In the genomic region with DNA sequence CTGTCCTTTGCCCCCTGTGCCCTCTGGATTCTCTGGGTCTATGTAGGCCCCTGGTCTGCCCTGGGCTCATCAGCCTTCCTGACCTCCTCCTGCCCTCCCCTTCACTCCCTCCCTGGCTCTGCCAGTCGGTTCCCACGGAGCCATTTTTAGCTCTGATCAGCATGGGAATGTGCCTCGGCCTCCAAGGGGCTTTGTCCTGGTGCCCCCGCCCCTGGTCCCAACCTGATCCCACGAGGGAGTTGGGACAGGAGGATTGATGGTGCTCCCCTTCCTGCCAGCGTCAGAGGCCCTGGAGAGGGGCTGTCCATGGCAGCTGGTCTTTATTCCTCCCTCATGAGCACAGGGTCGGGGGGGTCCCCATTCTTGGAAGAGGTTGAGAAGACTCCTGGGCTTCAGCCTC, we compare ENCODE assay signal across 11 cellular contexts. TPM values are rescaled to one million over a fixed set of nuclear protein-coding genes. Genes with fewer than 3 reads are reported as not detected.
A peak's percentile ranks its signal among the peaks of the same experiment; 100 is the strongest.
DNase-seq lines count a peak whose midpoint lies in the region; ATAC-seq and TF ChIP-seq lines count a peak whose summit lies in the region.
"Had no signal": no experiment of that assay in that cellular context is flagged by ENCODE, and none has a peak within 500 bp of the region (broad histone marks: within the 10 kb centered on the region; RNA-seq: fewer than 3 reads in every experiment).

No MANE protein-coding gene starts in this region.

- TF ChIP-seq EP300 in ovary (IDR thresholded peaks at IDR 0.05), result no peak
- TF ChIP-seq EP300 in transverse colon (IDR thresholded peaks at IDR 0.05; ENCODE audit: low read depth), result no peak

- H3K9me3 ChIP-seq in breast epithelium (no peaks in the 10 kb centered on the region), mammary epithelial cell (replicated peaks; ENCODE audit: insufficient read depth, low read length) (no peaks in the 10 kb centered on the region), ovary (no peaks in the 10 kb centered on the region), transverse colon (no peaks in the 10 kb centered on the region), body of pancreas (no peaks in the 10 kb centered on the region)
- H3K9me3 ChIP-seq: mucosa of descending colon had no signal

- H2AFZ ChIP-seq in mammary epithelial cell (ENCODE audit: low read depth, low read length), result no peak overlapping the region

- ATAC-seq in GM21529 (IDR thresholded peaks at IDR 0.05; ENCODE audit: unreplicated experiment) (no peak), body of pancreas (no peak)

- CTCF ChIA-PET in mammary epithelial cell (lab: Charles Lee; ENCODE audit: low non-redundant PET), result no interaction called here

- H3K4me2 ChIP-seq in mammary epithelial cell (ENCODE audit: insufficient read depth, low read depth, low read length), result no peak overlapping the region

- H3K4me3 ChIP-seq in breast epithelium (no peak overlapping the region), mammary epithelial cell (replicated peaks in 1 of 3; ENCODE audit: insufficient read depth in 1 of 3, low read depth in 2 of 3, low read length in 3 of 3) (no peak overlapping the region), ovary (no peak overlapping the region), transverse colon (no peak overlapping the region), body of pancreas (no peak overlapping the region)
- H3K4me3 ChIP-seq: mucosa of descending colon had no signal

- no peaks in the 10 kb centered on the region for H4K20me1 ChIP-seq in mammary epithelial cell (ENCODE audit: insufficient read depth, low read length)

- no peaks in the 10 kb centered on the region for H3K36me3 ChIP-seq in breast epithelium
- peaks cover 3% of the 10 kb centered on the region for H3K36me3 ChIP-seq in mammary epithelial cell (ENCODE audit: insufficient read depth, low read length)
- H3K36me3 ChIP-seq in ovary, result no peaks in the 10 kb centered on the region
- peaks cover 0 to 24% (median 0%) of the 10 kb centered on the region in 4 donors for H3K36me3 ChIP-seq in transverse colon
- peaks cover 0 to 14% of the 10 kb centered on the region in 2 donors for H3K36me3 ChIP-seq in body of pancreas (replicated peaks in 1 of 2; ENCODE audit: insufficient read depth in 1 of 2, low read depth in 2 of 2)

- dilution Hi-C loops in mammary epithelial cell (cut with HindIII; ENCODE audit: low sequenced_read_pairs), result no loop called here

- H3K79me2 ChIP-seq in mammary epithelial cell (ENCODE audit: insufficient read depth, low read length), result no peaks in the 10 kb centered on the region

- BruUV-seq in mammary epithelial cell (replicated peaks; lab: Mats Ljungman, UMichigan), result no TSS peak

- TF ChIP-seq POLR2A in breast epithelium (IDR thresholded peaks at IDR 0.05), result no peak
- TF ChIP-seq POLR2A in ovary (IDR thresholded peaks at IDR 0.05), result no peak
- TF ChIP-seq POLR2A in transverse colon (IDR thresholded peaks at IDR 0.05), result no peak
- no peak for TF ChIP-seq POLR2A in body of pancreas (IDR thresholded peaks at IDR 0.05)

- no peak overlapping the region for H3K9ac ChIP-seq in mammary epithelial cell (ENCODE audit: insufficient read depth, low read length)

- intact Hi-C loops in breast epithelium (cut with DNase I; ENCODE audit: low total_unique reads), result loop anchor here (5.0 kb wide), 2 partner anchors 55 to 265 kb away; a partner anchor contains a TSS
- intact Hi-C loops in mammary epithelial cell (cut with micrococcal nuclease), result loop anchor here (1.0 to 5.0 kb wide), 4 partner anchors 54 to 266 kb away; a partner anchor contains a TSS
- intact Hi-C loops in ovary (cut with DNase I), result loop anchor here in 3 of 4 donors (5.0 to 10.0 kb wide), 5 partner anchors 45 to 505 kb away; a partner anchor contains a TSS
- intact Hi-C loops in transverse colon (cut with DNase I; ENCODE audit: low total_unique reads), result no loop called here
- intact Hi-C loops in body of pancreas (cut with DNase I), result loop anchor here (5.0 kb wide), 1 partner anchor 55 kb away; a partner anchor contains a TSS

- 80% methylated on average over 1 of the region's 7 CpGs for WGBS in mammary epithelial cell (ENCODE audit: low coverage, missing lambda C conversion rate)
- WGBS in ovary, 3 donors, result 29 to 45% (median 35%) methylated on average over 7 of the region's 7 CpGs
- 30% methylated on average over 7 of the region's 7 CpGs; no CpG with 5 or more reads in 1 of the 2 donors for WGBS in transverse colon (ENCODE audit: low coverage in 1 of 2), 2 donors
- 37 to 39% methylated on average over 6 to 7 of the region's 7 CpGs for WGBS in body of pancreas, 2 donors

- H3K27me3 ChIP-seq in breast epithelium, result no peaks in the 10 kb centered on the region
- H3K27me3 ChIP-seq in mammary epithelial cell (ENCODE audit: insufficient read depth, low read length), result no peaks in the 10 kb centered on the region
- no peaks in the 10 kb centered on the region for H3K27me3 ChIP-seq in ovary
- no peaks in the 10 kb centered on the region for H3K27me3 ChIP-seq in transverse colon
- no peaks in the 10 kb centered on the region for H3K27me3 ChIP-seq in body of pancreas

- no peak for TF ChIP-seq CTCF in breast epithelium (IDR thresholded peaks at IDR 0.05)
- no peak for TF ChIP-seq CTCF in mammary epithelial cell (conservative IDR thresholded peaks at IDR 0.05 in 1 of 2, IDR thresholded peaks at IDR 0.05 in 1 of 2; ENCODE audit: extremely low read depth in 1 of 2, insufficient read depth in 1 of 2, low read depth in 1 of 2, low read length in 2 of 2)
- no peak for TF ChIP-seq CTCF in ovary (IDR thresholded peaks at IDR 0.05)
- no peak for TF ChIP-seq CTCF in transverse colon (IDR thresholded peaks at IDR 0.05)
- no peak for TF ChIP-seq CTCF in body of pancreas (IDR thresholded peaks at IDR 0.05)

- in situ Hi-C loops in mammary epithelial cell (cut with MboI; ENCODE audit: low sequenced_read_pairs in 2 of 2) (loop anchor here (5.0 kb wide), 1 partner anchor 255 kb away; no protein-coding TSS in a partner anchor), transverse colon (cut with MboI; ENCODE audit: low pct_ligation_motif_present in 1 of 4, low pct_unique_long_range_greater_than_20kb in 1 of 4, low sequenced_read_pairs in 3 of 4) (loop anchor here (5.0 to 10.0 kb wide), 5 partner anchors 52 to 265 kb away; a partner anchor contains a TSS)

- H3K4me1 ChIP-seq in breast epithelium, result peaks cover 12 to 24% of the 10 kb centered on the region in 2 donors
- peaks cover 33% of the 10 kb centered on the region for H3K4me1 ChIP-seq in mammary epithelial cell (ENCODE audit: insufficient read depth, low read length)
- peaks cover 17% of the 10 kb centered on the region for H3K4me1 ChIP-seq in ovary (ENCODE audit: insufficient read depth)
- peaks cover 11 to 32% (median 17%) of the 10 kb centered on the region in 4 donors for H3K4me1 ChIP-seq in transverse colon
- H3K4me1 ChIP-seq in body of pancreas, result peaks cover 50% of the 10 kb centered on the region

- peak overlapping the region; percentile 29 to 57 for H3K27ac ChIP-seq in breast epithelium
- no peak overlapping the region for H3K27ac ChIP-seq in mammary epithelial cell (ENCODE audit: insufficient read depth, low read depth, low read length)
- peak overlapping the region; percentile 15 for H3K27ac ChIP-seq in epithelial cell of prostate
- peak overlapping the region; percentile 43 to 51 for H3K27ac ChIP-seq in ovary
- peak overlapping the region; percentile 15 to 68 (median 32) for H3K27ac ChIP-seq in transverse colon
- peak overlapping the region in 2 of 4 donors; percentile 22 to 47 for H3K27ac ChIP-seq in body of pancreas

- DNase-seq in breast epithelium (ENCODE audit: low spot score in 2 of 2) (no peak), mammary epithelial cell (no peak), epithelial cell of prostate (ENCODE audit: low read depth, low spot score) (no peak), ovary (no peak), transverse colon (no peak), NCI-H2081 treated with DMSO at 0.1 percent for 48 hours (lab: John Stamatoyannopoulos, UW) (no peak), body of pancreas (no peak)
- DNase-seq: activated CD4-positive, alpha-beta memory T cell treated with anti-CD3 and anti-CD28 coated beads, Interleukin-2, amount 10 ng/mL, durations not matched to agents 7 days and 5 days had no signal

RNA-seq across cellular contexts. Expression of a gene that starts 24.9 kb away (rescaled TPM):
- 10 to 100 TPM; 13.8 to 66.1 (median 16.8) TPM for total RNA-seq in breast epithelium
- 10 to 100 TPM in 1 of 2 donors, 1 to 10 TPM in 1; 6.2 to 17.2 TPM for total RNA-seq in mammary epithelial cell
- polyA plus RNA-seq in mammary epithelial cell, result 6.8 TPM
- 19.3 TPM for polyA minus RNA-seq in mammary epithelial cell
- total RNA-seq in ovary, result 10 to 100 TPM; 16.3 to 60.9 (median 46.0) TPM
- polyA plus RNA-seq in ovary, result 10 to 100 TPM; 22.3 to 38.3 TPM
- total RNA-seq in transverse colon, result 1 to 10 TPM in 3 of 4 donors, not detected in 1; 1.9 to 3.7 (median 3.3) TPM
- 10 to 100 TPM in 1 of 2 donors, 1 to 10 TPM in 1; 4.0 to 15.8 TPM for total RNA-seq in body of pancreas

RNA-seq across cellular contexts. Expression of a gene that starts 39.2 kb away (rescaled TPM):
- total RNA-seq in breast epithelium (not detected), mammary epithelial cell (not detected), ovary (10 to 100 TPM in 3 of 7 donors, 1 to 10 TPM in 4; 1.0 to 71.6 (median 3.9) TPM), transverse colon (1 to 10 TPM in 1 of 4 donors, not detected in 3; 2.7 TPM), body of pancreas (not detected)
- polyA plus RNA-seq in mammary epithelial cell (0.09 TPM), ovary (1 to 10 TPM; 2.9 to 3.6 TPM)
- not detected for polyA minus RNA-seq in mammary epithelial cell
- total RNA-seq: activated CD4-positive, alpha-beta memory T cell treated with anti-CD3 and anti-CD28 coated beads, Interleukin-2, amount 10 ng/mL, durations not matched to agents 7 days and 5 days; activated T-cell treated with anti-CD3 and anti-CD28 coated beads, Interleukin-2, amount 50 U/mL, for 72 hours had no signal

RNA-seq across cellular contexts. Expression of a gene that starts 54.0 kb away (rescaled TPM):
- total RNA-seq in breast epithelium (10 to 100 TPM; 22.9 to 34.7 (median 31.9) TPM), mammary epithelial cell (10 to 100 TPM in 1 of 2 donors, 1 to 10 TPM in 1; 7.8 to 22.0 TPM), ovary (10 to 100 TPM; 12.0 to 43.0 (median 27.2) TPM), transverse colon (10 to 100 TPM; 12.1 to 34.1 (median 33.4) TPM), body of pancreas (10 to 100 TPM; 29.6 to 37.2 TPM)
- polyA plus RNA-seq in mammary epithelial cell (13.2 TPM), ovary (10 to 100 TPM; 16.4 to 20.8 TPM)
- polyA minus RNA-seq in mammary epithelial cell, result 18.0 TPM
